ENCODE assay signal across 16 cellular contexts in genomic region chr10:2979267-2979660, GRCh38.
DNase-seq lines count a peak whose midpoint lies in the region; ATAC-seq lines count a peak whose summit lies in the region.
"Had no signal": no experiment of that assay in that cellular context is flagged by ENCODE, and none has a peak within 500 bp of the region (broad histone marks: within the 10 kb centered on the region; RNA-seq: fewer than 3 reads in every experiment).

No MANE protein-coding gene starts in this region.

- H3K4me1 ChIP-seq in GM23248 (ENCODE audit: insufficient read depth) = peaks cover 29% of the 10 kb centered on the region
- H3K4me1 ChIP-seq: uterus had no signal

- H2AFZ ChIP-seq in GM23248 = peak overlapping the region; percentile 34; the same call in 1 of the 2 replicates

- peak overlapping the region; percentile 40 for H3K27ac ChIP-seq in GM23248
- H3K27ac ChIP-seq: uterus had no signal

- no peaks in the 10 kb centered on the region for H3K79me2 ChIP-seq in GM23248 (ENCODE audit: insufficient read depth)

- H3K9me3 ChIP-seq in GM23248 (ENCODE audit: low read depth) = no peaks in the 10 kb centered on the region
- H3K9me3 ChIP-seq: uterus had no signal

- no peaks in the 10 kb centered on the region; the same call in none of the 2 replicates for H3K27me3 ChIP-seq in GM23248 (replicated peaks; ENCODE audit: insufficient read depth)
- H3K27me3 ChIP-seq: uterus had no signal

- DNase-seq in AG08396 (ENCODE audit: low spot score) = peak; percentile 16
- peak; percentile 54 for DNase-seq in GM23248
- DNase-seq in amniotic epithelial cell (ENCODE audit: low read depth) = peak; percentile 72
- no peak for DNase-seq in memory B cell (ENCODE audit: low spot score in 2 of 2)
- DNase-seq in ACHN = no peak
- no peak for DNase-seq in SW 1271 (lab: John Stamatoyannopoulos, UW)
- DNase-seq in HuH-7 (ENCODE audit: low spot score) = no peak
- no peak for DNase-seq in D341Med (ENCODE audit: low spot score)
- DNase-seq: dermis blood vessel endothelial cell; KG1; left colon; stimulated activated CD4-positive, alpha-beta T cell treated with anti-CD3 and anti-CD28 coated beads, Interleukin-15, amount 100 ng/mL, for 24 hours; stimulated activated CD8-positive, alpha-beta memory T cell treated with anti-CD3 and anti-CD28 coated beads, Interleukin-4, amount 100 ng/mL, for 48 hours; T1000; uterus had no signal

- H3K4me1 Mint-ChIP-seq in memory B cell = peaks cover 6% of the 10 kb centered on the region

- in situ Hi-C loops in GM23248 (cut with MboI) = no loop called here
- in situ Hi-C loops in ACHN (cut with HindIII; ENCODE audit: low pct_ligation_motif_present, low pct_unique_long_range_greater_than_20kb, low sequenced_read_pairs) = no loop called here

- peaks cover 19% of the 10 kb centered on the region; the same call in 1 of the 2 replicates for H3F3A ChIP-seq in GM23248 (ENCODE audit: insufficient read depth)

- ATAC-seq in memory B cell (ENCODE audit: low read depth) = no peak
- ATAC-seq: left colon had no signal

- H3K9me3 Mint-ChIP-seq in memory B cell = no peaks in the 10 kb centered on the region

- 25 to 27% methylated on average over 8 of the region's 8 CpGs for WGBS in GM23248 (ENCODE audit: low coverage in 1 of 2, low lambda C conversion rate in 2 of 2, missing lambda C conversion rate in 2 of 2), 2 experiments

- H3K9me2 ChIP-seq in GM23248 (ENCODE audit: insufficient read depth) = no peaks in the 10 kb centered on the region

- no peak overlapping the region for H3K9ac ChIP-seq in GM23248

- no peak overlapping the region for H3K4me3 ChIP-seq in GM23248
- H3K4me3 ChIP-seq: uterus had no signal

- H3K4me2 ChIP-seq in GM23248 (ENCODE audit: unreplicated experiment) = no peak overlapping the region

- no peaks in the 10 kb centered on the region for H4K20me1 ChIP-seq in GM23248 (ENCODE audit: insufficient read depth)

- H3K4me3 Mint-ChIP-seq in memory B cell = no peak overlapping the region
- H3K4me3 Mint-ChIP-seq: activated naive CD8-positive, alpha-beta T cell had no signal

- H3K27ac Mint-ChIP-seq in memory B cell = peak overlapping the region; percentile 38
- H3K27ac Mint-ChIP-seq: activated naive CD8-positive, alpha-beta T cell had no signal

- no peaks in the 10 kb centered on the region for H3K36me3 Mint-ChIP-seq in memory B cell
- H3K36me3 Mint-ChIP-seq: activated naive CD8-positive, alpha-beta T cell had no signal

- H3K27me3 Mint-ChIP-seq in memory B cell = peaks cover 1% of the 10 kb centered on the region

- H3K36me3 ChIP-seq in GM23248 (ENCODE audit: low read depth) = no peaks in the 10 kb centered on the region
- H3K36me3 ChIP-seq: uterus had no signal

Comparison
In these comparisons a context has a peak if more than half of its experiments do, and no peak if none do; other contexts are left out.
1. DNase-seq: peak in AG08396 (single experiment), GM23248 (single experiment) and amniotic epithelial cell (single experiment); none in memory B cell (0 of 2), ACHN (single experiment), SW 1271 (0 of 2), HuH-7 (single experiment) and D341Med (single experiment).